In genomic region chr1:176691251-176692228, GRCh38 we compare ENCODE assay signal across 8 cellular contexts.
A peak's percentile ranks its signal among the peaks of the same experiment; 100 is the strongest.
DNase-seq lines count a peak whose midpoint lies in the region; ATAC-seq and FAIRE-seq lines count a peak whose summit lies in the region.

No MANE protein-coding gene starts in this region.

- no peak overlapping the region for H3K4me3 ChIP-seq in aorta (ENCODE audit: low read length in 2 of 2)

- H3K9me3 ChIP-seq in aorta (ENCODE audit: control insufficient read depth, low read length), result no peaks in the 10 kb centered on the region

- FAIRE-seq in HTR-8/SVneo (lab: Jason Lieb, UNC), result no peak

- in situ Hi-C loops in T47D (cut with HindIII; ENCODE audit: low pct_unique_long_range_greater_than_20kb, low sequenced_read_pairs), result no loop called here

- no peaks in the 10 kb centered on the region for H3K27me3 ChIP-seq in aorta (ENCODE audit: control insufficient read depth in 1 of 2, insufficient read depth in 2 of 2, low read length in 1 of 2)

- ATAC-seq in GM21619 (IDR thresholded peaks at IDR 0.05; ENCODE audit: unreplicated experiment) (peak; percentile 91), left colon (peak; percentile 87), aorta (ENCODE audit: low FRiP score) (peak; percentile 68)

- H3K4me1 ChIP-seq in aorta (ENCODE audit: control insufficient read depth in 1 of 2, insufficient read depth in 2 of 2, low read length in 2 of 2), result no peaks in the 10 kb centered on the region

- no peaks in the 10 kb centered on the region for H3K36me3 ChIP-seq in aorta (ENCODE audit: control insufficient read depth in 1 of 2, insufficient read depth in 2 of 2, low read length in 1 of 2)

- intact Hi-C loops in left colon (cut with DNase I, micrococcal nuclease) (loop anchor here in 1 of 2 donors (10.0 kb wide), 1 partner anchor 153 kb away; no protein-coding TSS in a partner anchor), aorta (cut with DNase I) (loop anchor here (1.0 to 10.0 kb wide), 7 partner anchors 34 to 317 kb away; no protein-coding TSS in a partner anchor)

- 45 to 48% methylated on average over 8 of the region's 8 CpGs for WGBS in aorta, 2 donors

- no peak overlapping the region for H3K27ac ChIP-seq in aorta (ENCODE audit: low read depth in 1 of 2, low read length in 2 of 2)

- DNase-seq in activated CD4-positive, alpha-beta T cell treated with anti-CD3 and anti-CD28 coated beads for 48 hours, result peak; percentile 12
- no peak for DNase-seq in activated CD4-positive, alpha-beta T cell treated with anti-CD3 and anti-CD28 coated beads, Interleukin-2, amount 50 U/mL, for 48 hours
- peak; percentile 9 for DNase-seq in HTR-8/SVneo (ENCODE audit: insufficient read length, low spot score)
- peak; percentile 64 for DNase-seq in NCI-H748 (lab: John Stamatoyannopoulos, UW; ENCODE audit: unreplicated experiment)
- peak; percentile 70 to 78 for DNase-seq in T47D (ENCODE audit: low read depth in 1 of 2, low spot score in 1 of 2)
- DNase-seq in left colon, result peak; percentile 40 to 51
- no peak for DNase-seq in aorta

Comparison
In these comparisons a context has a peak if more than half of its experiments do, and no peak if none do; other contexts are left out.
1. DNase-seq: peak in activated CD4-positive, alpha-beta T cell treated with anti-CD3 and anti-CD28 coated beads for 48 hours (single experiment), HTR-8/SVneo (single experiment), NCI-H748 (single experiment), T47D (2 of 2) and left colon (2 of 2); none in activated CD4-positive, alpha-beta T cell treated with anti-CD3 and anti-CD28 coated beads, Interleukin-2, amount 50 U/mL, for 48 hours (0 of 2) and aorta (0 of 2).
2. Peak in every context shown above with its lines, with median percentiles within 50 percentile points of each other: ATAC-seq.